In the genomic region with DNA sequence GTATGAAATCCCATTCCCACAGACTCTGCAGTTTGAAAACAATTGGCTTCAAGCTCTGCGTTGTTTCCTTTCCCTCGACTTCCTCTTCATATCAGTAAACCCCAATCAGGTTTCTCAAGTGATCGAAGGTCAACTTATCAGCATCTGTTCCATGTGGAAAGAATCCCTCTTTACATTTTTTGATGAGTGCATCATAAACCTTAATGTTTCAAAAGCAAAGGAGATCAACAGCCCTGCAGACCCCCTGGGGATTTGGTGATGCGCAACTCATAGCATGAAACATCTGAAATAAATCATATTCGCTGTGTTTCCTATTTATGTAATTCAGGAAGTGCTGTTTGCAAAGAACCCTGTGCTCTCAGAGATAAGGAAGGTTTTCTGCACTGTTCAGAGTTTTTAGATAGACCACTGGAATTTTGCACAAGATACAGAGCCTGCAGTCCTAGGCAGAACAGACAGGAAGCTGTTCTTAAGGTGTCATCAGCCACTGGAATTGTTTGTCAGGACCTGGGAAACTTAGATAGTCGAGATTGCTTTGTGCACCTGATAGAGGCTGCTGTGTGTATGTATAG, we compare ENCODE assay signal across 11 cellular contexts.
DNase-seq lines count a peak whose midpoint lies in the region; ATAC-seq and TF ChIP-seq lines count a peak whose summit lies in the region.
"Had no signal": no experiment of that assay in that cellular context is flagged by ENCODE, and none has a peak within 500 bp of the region (broad histone marks: within the 10 kb centered on the region; RNA-seq: fewer than 3 reads in every experiment).

No MANE protein-coding gene starts in this region.

- intact Hi-C loops in CD4-positive, alpha-beta T cell (cut with DNase I, micrococcal nuclease), result no loop called here

- no peaks in the 10 kb centered on the region for H3K27me3 Mint-ChIP-seq in CD4-positive, alpha-beta T cell
- H3K27me3 Mint-ChIP-seq in naive B cell, result peaks cover 0 to 8% (median 4%) of the 10 kb centered on the region in 3 donors

- H3K9me3 Mint-ChIP-seq in CD4-positive, alpha-beta T cell, result peaks cover 4% of the 10 kb centered on the region
- peaks cover 0 to 5% (median 0%) of the 10 kb centered on the region in 7 donors for H3K9me3 Mint-ChIP-seq in naive B cell

- no peaks in the 10 kb centered on the region for H3K36me3 ChIP-seq in Loucy (ENCODE audit: insufficient read depth, low read length)
- H3K36me3 ChIP-seq: tibial nerve had no signal

- H3K79me2 ChIP-seq in Loucy (ENCODE audit: insufficient read depth, low read length), result no peaks in the 10 kb centered on the region

- no peaks in the 10 kb centered on the region for H3K9me2 ChIP-seq in Loucy (replicated peaks; ENCODE audit: low read depth, low read length)

- H3K4me1 ChIP-seq in Loucy (ENCODE audit: insufficient read depth, low read length, poor library complexity, severe bottlenecking), result peaks cover 28% of the 10 kb centered on the region

- H3K9ac ChIP-seq in Loucy (ENCODE audit: low read depth, low read length, poor library complexity, severe bottlenecking), result no peak overlapping the region

- 0 out of 2 replicates have a peak, but pooled peaks cover 6% of the 10 kb centered on the region for H3F3A ChIP-seq in Loucy (ENCODE audit: low read depth)

- peak overlapping the region; percentile 72 for H3K4me3 Mint-ChIP-seq in CD4-positive, alpha-beta T cell
- H3K4me3 Mint-ChIP-seq in naive B cell, result peak overlapping the region; percentile 21 to 78 (median 49)

- H3K36me3 Mint-ChIP-seq in CD4-positive, alpha-beta T cell (ENCODE audit: low read depth), result no peaks in the 10 kb centered on the region
- H3K36me3 Mint-ChIP-seq in naive B cell, result peaks cover 0 to 5% of the 10 kb centered on the region in 2 donors

- H3K9me3 ChIP-seq in CD4-positive, alpha-beta T cell (ENCODE audit: control insufficient read depth, low read length), result no peaks in the 10 kb centered on the region
- H3K9me3 ChIP-seq in Loucy (ENCODE audit: insufficient read depth, low read depth, low read length), result no peaks in the 10 kb centered on the region
- H3K9me3 ChIP-seq: tibial nerve had no signal

- H3K4me3 ChIP-seq in Loucy (ENCODE audit: low read length, poor library complexity, severe bottlenecking), result peak overlapping the region; percentile 44
- H3K4me3 ChIP-seq in astrocyte of the spinal cord (ENCODE audit: low read depth, low read length), result no peak overlapping the region

- H4K20me1 ChIP-seq in Loucy (ENCODE audit: insufficient read depth, low read length, poor library complexity, severe bottlenecking), result no peaks in the 10 kb centered on the region

- peak overlapping the region; percentile 1 for H3K27ac Mint-ChIP-seq in CD4-positive, alpha-beta T cell
- H3K27ac Mint-ChIP-seq in naive B cell, result peak overlapping the region in 1 of 6 donors; percentile 29

- CTCF ChIA-PET in CD4-positive, alpha-beta T cell (lab: Charles Lee), result no interaction called here

- no peak overlapping the region for H3K27ac ChIP-seq in CD4-positive, alpha-beta T cell (ENCODE audit: low read depth, low read length)
- H3K27ac ChIP-seq: tibial nerve had no signal

- peak overlapping the region; percentile 64 for H3K4me2 ChIP-seq in Loucy (ENCODE audit: low read depth, low read length, poor library complexity, severe bottlenecking)

- no peak for TF ChIP-seq CTCF in CD4-positive, alpha-beta T cell (IDR thresholded peaks at IDR 0.05)
- no peak for TF ChIP-seq CTCF in Loucy (conservative IDR thresholded peaks at IDR 0.05; ENCODE audit: low read length)
- no peak for TF ChIP-seq CTCF in astrocyte of the spinal cord (IDR thresholded peaks at IDR 0.05; ENCODE audit: low read depth, low read length)

- no peaks in the 10 kb centered on the region for H3K27me3 ChIP-seq in CD4-positive, alpha-beta T cell (ENCODE audit: control insufficient read depth, insufficient read depth, low read length)
- no peaks in the 10 kb centered on the region for H3K27me3 ChIP-seq in Loucy (ENCODE audit: insufficient read depth, low read length, poor library complexity, severe bottlenecking)
- H3K27me3 ChIP-seq: tibial nerve had no signal

- no peak for DNase-seq in CD4-positive, alpha-beta T cell
- DNase-seq in astrocyte of the spinal cord (ENCODE audit: low read depth, low spot score), result peak; percentile 53
- DNase-seq in naive B cell, result no peak
- no peak for DNase-seq in T-helper 1 cell
- DNase-seq in mesenteric fat pad (ENCODE audit: low spot score), result no peak
- DNase-seq in putamen (ENCODE audit: low spot score), result no peak
- DNase-seq: activated CD4-positive, alpha-beta T cell treated with anti-CD3 and anti-CD28 coated beads for 4 hours; NCI-H526 had no signal

- peaks cover 51% of the 10 kb centered on the region for H3K4me1 Mint-ChIP-seq in CD4-positive, alpha-beta T cell (ENCODE audit: low read depth)
- peaks cover 10 to 18% (median 14%) of the 10 kb centered on the region in 3 donors for H3K4me1 Mint-ChIP-seq in naive B cell

- no peak overlapping the region for H2AFZ ChIP-seq in Loucy (ENCODE audit: low read length)

- in situ Hi-C loops in astrocyte of the spinal cord (cut with HindIII; ENCODE audit: low sequenced_read_pairs), result no loop called here

- no peak for ATAC-seq in CD4-positive, alpha-beta T cell (ENCODE audit: poor library complexity)
- ATAC-seq in naive B cell (ENCODE audit: low read depth in 2 of 2), result peak; percentile 25 to 60
- ATAC-seq in HG03196 (IDR thresholded peaks at IDR 0.05; ENCODE audit: unreplicated experiment), result no peak

- POLR2A ChIA-PET in CD4-positive, alpha-beta T cell (lab: Charles Lee), result interaction anchor here (1.2 to 2.0 kb wide), 2 partner anchors 9 to 198 kb away, joined by 3 to 6 read pairs; no protein-coding TSS in a partner anchor

Comparison
In these comparisons a context has a peak if more than half of its experiments do, and no peak if none do; other contexts are left out.
1. ATAC-seq: peak in naive B cell (2 of 2); none in CD4-positive, alpha-beta T cell (single experiment) and HG03196 (single experiment).